In genomic region chr3:43162573-43163084, GRCh38 we compare ENCODE assay signal across 1 cellular context.
TF ChIP-seq lines count a peak whose summit lies in the region.

No MANE protein-coding gene starts in this region.

TF ChIP-seq in SK-N-SH treated with all-trans-retinoic acid at 6 μM for 48 hours, 23 proteins besides CTCF, POLR2A, EP300 and RAD21 (continued from another document):
- TF ChIP-seq PPARA (CRISPR knock-in tag; IDR thresholded peaks at IDR 0.05; ENCODE audit: borderline replicate concordance) (no peak), TSHZ2 (CRISPR knock-in tag; IDR thresholded peaks at IDR 0.05) (no peak), ZNF70 (CRISPR knock-in tag; IDR thresholded peaks at IDR 0.05) (no peak), ZFP3 (CRISPR knock-in tag; IDR thresholded peaks at IDR 0.05) (no peak), ZNF565 (CRISPR knock-in tag; conservative IDR thresholded peaks at IDR 0.05; ENCODE audit: low read depth) (no peak), ARNTL (CRISPR knock-in tag; IDR thresholded peaks at IDR 0.05; ENCODE audit: borderline replicate concordance, low read depth) (no peak), CSDC2 (CRISPR knock-in tag; IDR thresholded peaks at IDR 0.05) (no peak), OSR1 (CRISPR knock-in tag; IDR thresholded peaks at IDR 0.05) (no peak), POU6F1 (CRISPR knock-in tag; IDR thresholded peaks at IDR 0.05; ENCODE audit: borderline replicate concordance, low read depth) (no peak), GLIS3 (CRISPR knock-in tag; IDR thresholded peaks at IDR 0.05) (no peak), ZFP30 (CRISPR knock-in tag; IDR thresholded peaks at IDR 0.05) (no peak), TCF4 (CRISPR knock-in tag; IDR thresholded peaks at IDR 0.05; ENCODE audit: borderline replicate concordance) (no peak), TOX (CRISPR knock-in tag; IDR thresholded peaks at IDR 0.05; ENCODE audit: borderline replicate concordance) (no peak), ESRRG (CRISPR knock-in tag; IDR thresholded peaks at IDR 0.05) (no peak), ISL1 (CRISPR knock-in tag; IDR thresholded peaks at IDR 0.05) (no peak)
